Comparison of ENCODE assay signal across 9 cellular contexts in the genomic region with DNA sequence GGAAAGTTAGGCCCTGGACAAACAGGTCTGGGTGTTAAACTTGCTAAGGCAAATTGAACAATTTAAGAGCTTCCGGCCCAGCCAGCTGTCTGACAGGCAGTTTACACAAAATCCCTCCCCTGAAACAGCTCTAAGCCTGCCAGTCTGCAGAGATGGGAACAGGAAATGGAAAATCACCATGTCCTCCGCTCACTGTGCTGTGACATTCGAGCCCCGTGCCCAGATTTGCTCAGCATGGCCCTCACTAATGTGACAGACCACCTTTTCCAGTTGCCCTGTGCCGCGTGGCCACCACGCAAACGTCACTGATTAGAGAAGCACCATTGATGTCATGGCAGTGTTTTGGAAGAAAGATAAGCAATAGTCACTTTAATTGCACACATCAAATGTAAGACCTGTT. TPM values are rescaled to one million over a fixed set of nuclear protein-coding genes. Genes with fewer than 3 reads are reported as not detected.
DNase-seq lines count a peak whose midpoint lies in the region; ATAC-seq, FAIRE-seq and TF ChIP-seq lines count a peak whose summit lies in the region.
"Had no signal": no experiment of that assay in that cellular context is flagged by ENCODE, and none has a peak within 500 bp of the region (broad histone marks: within the 10 kb centered on the region; RNA-seq: fewer than 3 reads in every experiment).

No MANE protein-coding gene starts in this region.

- H3K9me1 ChIP-seq in keratinocyte (ENCODE audit: control insufficient read depth, extremely low read depth, insufficient read depth, low read length), result peaks cover 2% of the 10 kb centered on the region

- H4K20me1 ChIP-seq in keratinocyte (ENCODE audit: control insufficient read depth, extremely low read depth, insufficient read depth, low read length), result no peaks in the 10 kb centered on the region

- no peaks in the 10 kb centered on the region for H3K9me3 Mint-ChIP-seq in activated CD4-positive, alpha-beta memory T cell treated with anti-CD3 and anti-CD28 coated beads, Interleukin-2, amount 10 ng/mL, durations not matched to agents 7 days and 5 days

- ATAC-seq in GM21390 (IDR thresholded peaks at IDR 0.05; ENCODE audit: unreplicated experiment), result peak; percentile 45

- CTCF ChIA-PET in activated CD4-positive, alpha-beta memory T cell treated with anti-CD3 and anti-CD28 coated beads, Interleukin-2, amount 10 ng/mL, durations not matched to agents 7 days and 5 days (lab: Charles Lee), result no interaction called here

- H3K36me3 Mint-ChIP-seq in activated CD4-positive, alpha-beta memory T cell treated with anti-CD3 and anti-CD28 coated beads, Interleukin-2, amount 10 ng/mL, durations not matched to agents 7 days and 5 days (ENCODE audit: low read depth), result no peaks in the 10 kb centered on the region

- no peak overlapping the region for H3K27ac ChIP-seq in keratinocyte (ENCODE audit: control insufficient read depth, insufficient read depth, low read length)

- H3K4me3 ChIP-seq in BE2C (ENCODE audit: low read depth, low read length) (no peak overlapping the region), keratinocyte (ENCODE audit: control insufficient read depth in 2 of 3, extremely low read depth in 1 of 3, insufficient read depth in 2 of 3, low read depth in 1 of 3, low read length in 3 of 3) (no peak overlapping the region)

- H2AFZ ChIP-seq in keratinocyte (ENCODE audit: control insufficient read depth, low read length), result peak overlapping the region; percentile 77

- no peaks in the 10 kb centered on the region for H3K4me1 Mint-ChIP-seq in activated CD4-positive, alpha-beta memory T cell treated with anti-CD3 and anti-CD28 coated beads, Interleukin-2, amount 10 ng/mL, durations not matched to agents 7 days and 5 days

- peaks cover 35% of the 10 kb centered on the region for H3K4me1 ChIP-seq in BE2C
- peaks cover 14% of the 10 kb centered on the region for H3K4me1 ChIP-seq in keratinocyte (ENCODE audit: control insufficient read depth, extremely low read depth, insufficient read depth, low read length)

- H3K79me2 ChIP-seq in keratinocyte (ENCODE audit: control insufficient read depth, insufficient read depth, low read length), result no peaks in the 10 kb centered on the region

- peaks cover 4% of the 10 kb centered on the region for H3K27me3 Mint-ChIP-seq in activated CD4-positive, alpha-beta memory T cell treated with anti-CD3 and anti-CD28 coated beads, Interleukin-2, amount 10 ng/mL, durations not matched to agents 7 days and 5 days

- dilution Hi-C loops in keratinocyte (cut with MboI; ENCODE audit: extremely low pct_ligation_motif_present, low sequenced_read_pairs), result no loop called here

- H3K4me2 ChIP-seq in keratinocyte (ENCODE audit: control insufficient read depth, extremely low read depth, insufficient read depth, low read depth, low read length), result peak overlapping the region; percentile 62

- DNase-seq in BE2C (peak; percentile 47), SHP77 (lab: John Stamatoyannopoulos, UW) (peak; percentile 68 to 83), keratinocyte (ENCODE audit: low read depth, low spot score) (no peak), H4 (ENCODE audit: low spot score) (no peak), T-helper 2 cell (no peak)
- no peak for DNase-seq in activated CD4-positive, alpha-beta memory T cell treated with anti-CD3 and anti-CD28 coated beads, Interleukin-2, amount 10 ng/mL, durations not matched to agents 7 days and 5 days
- DNase-seq in activated CD4-positive, alpha-beta T cell treated with anti-CD3 and anti-CD28 coated beads, Interleukin-2, amount 50 U/mL, for 48 hours, result no peak

- no peaks in the 10 kb centered on the region for H3K36me3 ChIP-seq in BE2C
- H3K36me3 ChIP-seq in keratinocyte (ENCODE audit: control insufficient read depth in 2 of 2, extremely low read depth in 1 of 2, insufficient read depth in 2 of 2, low read length in 2 of 2), result no peaks in the 10 kb centered on the region

- no peak overlapping the region for H3K9ac ChIP-seq in keratinocyte (ENCODE audit: control insufficient read depth, extremely low read depth, insufficient read depth, low read length)

- H3K27ac Mint-ChIP-seq in activated CD4-positive, alpha-beta memory T cell treated with anti-CD3 and anti-CD28 coated beads, Interleukin-2, amount 10 ng/mL, durations not matched to agents 7 days and 5 days, result no peak overlapping the region

- H3K9me3 ChIP-seq in BE2C, result no peaks in the 10 kb centered on the region
- no peaks in the 10 kb centered on the region for H3K9me3 ChIP-seq in keratinocyte (ENCODE audit: control insufficient read depth, low read depth, low read length)

- H3K4me3 Mint-ChIP-seq in activated CD4-positive, alpha-beta memory T cell treated with anti-CD3 and anti-CD28 coated beads, Interleukin-2, amount 10 ng/mL, durations not matched to agents 7 days and 5 days, result no peak overlapping the region

- FAIRE-seq in keratinocyte (lab: Jason Lieb, UNC), result no peak

- no peak for TF ChIP-seq CTCF in BE2C (IDR thresholded peaks at IDR 0.05; ENCODE audit: low read depth, low read length)
- no peak for TF ChIP-seq CTCF in keratinocyte (optimal IDR thresholded peaks at IDR 0.05 in 1 of 3, IDR thresholded peaks at IDR 0.05 in 1 of 3, conservative IDR thresholded peaks at IDR 0.05 in 1 of 3; ENCODE audit: extremely low read depth in 1 of 3, insufficient read depth in 2 of 3, low read length in 3 of 3)

- POLR2A ChIA-PET in activated CD4-positive, alpha-beta memory T cell treated with anti-CD3 and anti-CD28 coated beads, Interleukin-2, amount 10 ng/mL, durations not matched to agents 7 days and 5 days (lab: Charles Lee), result no interaction called here

- H3K27me3 ChIP-seq in BE2C, result no peaks in the 10 kb centered on the region
- no peaks in the 10 kb centered on the region for H3K27me3 ChIP-seq in keratinocyte (ENCODE audit: control insufficient read depth, extremely low read depth, insufficient read depth, low read length)

RNA-seq across cellular contexts. Expression of gene CCNJL, which starts 41.0 kb away (rescaled TPM):
- 25.6 TPM for polyA plus RNA-seq in BE2C (2012; ENCODE audit: insufficient read depth, insufficient read length, low read depth)
- polyA plus RNA-seq in keratinocyte, result 1.6 to 4.2 TPM (median 2.1 TPM) in 3 replicates
- polyA plus RNA-seq in keratinocyte (2011; ENCODE audit: low read depth), result not detected
- polyA plus RNA-seq in keratinocyte (2011; cell fraction: cytosol; rRNA removed), result 2.6 and 4.2 TPM in 2 replicates
- 2.6 and 3.5 TPM in 2 replicates for polyA plus RNA-seq in keratinocyte (2011; cell fraction: nucleus; rRNA removed)
- 0.11 and 4.9 TPM in 2 replicates for polyA plus RNA-seq in keratinocyte (2012; ENCODE audit: low replicate concordance)
- 2.6 to 4.7 TPM (median 4.2 TPM) in 3 replicates for polyA minus RNA-seq in keratinocyte
- 2.3 TPM for polyA minus RNA-seq in keratinocyte (2011; cell fraction: cytosol; rRNA and poly(A)+ RNA removed)
- polyA minus RNA-seq in keratinocyte (2011; cell fraction: nucleus; rRNA and poly(A)+ RNA removed), result 2.3 and 4.0 TPM in 2 replicates
- total RNA-seq in activated CD4-positive, alpha-beta memory T cell treated with anti-CD3 and anti-CD28 coated beads, Interleukin-2, amount 10 ng/mL, durations not matched to agents 7 days and 5 days, result not detected
- total RNA-seq in H4 (2014; rRNA removed; shearing (Covaris generic)), result 6.6 and 7.4 TPM in 2 replicates

RNA-seq across cellular contexts. Expression of gene FABP6, which starts 42.1 kb away (rescaled TPM):
- polyA plus RNA-seq in BE2C (2012; ENCODE audit: insufficient read depth, insufficient read length, low read depth), result 265 TPM
- polyA plus RNA-seq in keratinocyte, result 0.25 to 1.7 TPM in 2 of 3 replicates, not detected in the other
- not detected for polyA plus RNA-seq in keratinocyte (2011; ENCODE audit: low read depth)
- polyA plus RNA-seq in keratinocyte (2011; cell fraction: cytosol; rRNA removed), result 0.34 and 0.51 TPM in 2 replicates
- 0.32 TPM in 1 of 2 replicates, not detected in the other for polyA plus RNA-seq in keratinocyte (2011; cell fraction: nucleus; rRNA removed)
- not detected in 2 replicates for polyA plus RNA-seq in keratinocyte (2012; ENCODE audit: low replicate concordance)
- polyA minus RNA-seq in keratinocyte, result not detected in 3 replicates
- polyA minus RNA-seq in keratinocyte (2011; cell fraction: cytosol; rRNA and poly(A)+ RNA removed), result not detected
- polyA minus RNA-seq in keratinocyte (2011; cell fraction: nucleus; rRNA and poly(A)+ RNA removed), result not detected in 2 replicates
- not detected for total RNA-seq in activated CD4-positive, alpha-beta memory T cell treated with anti-CD3 and anti-CD28 coated beads, Interleukin-2, amount 10 ng/mL, durations not matched to agents 7 days and 5 days
- 2.4 TPM in 1 of 2 replicates, not detected in the other for total RNA-seq in H4 (2014; rRNA removed; shearing (Covaris generic))
- total RNA-seq: pulmonary artery endothelial cell had no signal

Comparison
In these comparisons a context has a peak if more than half of its experiments do, and no peak if none do; other contexts are left out.
1. DNase-seq: peak in BE2C (single experiment) and SHP77 (2 of 2); none in keratinocyte (single experiment), activated CD4-positive, alpha-beta memory T cell treated with anti-CD3 and anti-CD28 coated beads, Interleukin-2, amount 10 ng/mL, durations not matched to agents 7 days and 5 days (single experiment), H4 (single experiment), activated CD4-positive, alpha-beta T cell treated with anti-CD3 and anti-CD28 coated beads, Interleukin-2, amount 50 U/mL, for 48 hours (0 of 2) and T-helper 2 cell (0 of 5).